ENCODE assay signal across 25 cellular contexts in the genomic region with DNA sequence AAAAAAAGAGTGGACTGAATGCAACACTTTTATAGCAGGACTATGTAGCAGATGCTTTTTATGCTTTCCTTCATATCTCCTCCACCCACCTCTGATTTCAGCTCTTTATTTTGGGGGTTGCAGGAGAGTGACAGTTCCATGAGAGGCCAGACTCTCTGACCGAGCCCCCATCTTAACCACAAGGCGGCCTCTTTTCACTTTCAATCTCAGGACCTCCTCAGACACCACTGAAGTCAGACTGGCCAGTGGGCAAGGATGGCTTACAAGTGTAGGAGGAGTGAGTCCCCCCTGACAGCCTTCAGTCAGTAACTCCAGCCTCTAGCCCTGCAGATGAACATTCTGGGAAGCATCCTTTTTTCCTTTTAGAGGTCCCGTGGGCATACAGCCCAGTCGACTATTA.
"Had no signal": no experiment of that assay in that cellular context is flagged by ENCODE, and none has a peak within 500 bp of the region (broad histone marks: within the 10 kb centered on the region; RNA-seq: fewer than 3 reads in every experiment).

No MANE protein-coding gene starts in this region.

- H3K27ac ChIP-seq: PC-9, Peyer's patch, SJCRH30 had no signal

- H3K36me3 Mint-ChIP-seq: IgD-negative memory B cell had no signal

- FAIRE-seq: HTR-8/SVneo had no signal

- H3K9me3 ChIP-seq: MG63, Peyer's patch had no signal

- H3K27ac Mint-ChIP-seq: IgD-negative memory B cell, T-helper 17 cell had no signal

- DNase-seq: KBM-7; MG63; NCI-H1092 treated with DMSO at 0.1 percent for 48 hours; NCI-H1417; NCI-H1436 treated with DMSO at 0.1 percent for 48 hours; NCI-H1694; NCI-H187 treated with DMSO at 0.1 percent for 48 hours; NCI-H2081; NCI-H2107; NCI-H2227 treated with DMSO at 0.1 percent for 48 hours; NCI-H510A; NCI-H524 treated with DMSO at 0.1 percent for 48 hours; NCI-H69; NCI-H774; NK-92 treated with Interleukin-12 subunit alpha and Interleukin-12 subunit beta, amount 100 ng/mL, for 24 hours; PC-9; Peyer's patch; SHP77 treated with DMSO at 0.1 percent for 48 hours; SJCRH30; T-helper 1 cell; T-helper 17 cell had no signal

- H3K4me1 ChIP-seq: Peyer's patch, SJCRH30 had no signal

- H3K36me3 ChIP-seq: MG63, Peyer's patch, SJCRH30 had no signal

- H3K4me1 Mint-ChIP-seq: T-helper 17 cell had no signal

- H3K4me3 ChIP-seq: MG63, PC-9, Peyer's patch, SJCRH30 had no signal

- H3K4me2 ChIP-seq: PC-9 had no signal

- ATAC-seq: Right ventricle myocardium inferior, SK-N-SH treated with all-trans-retinoic acid at 6 μM for 48 hours, T-helper 17 cell had no signal

- H3K4me3 Mint-ChIP-seq: T-helper 17 cell had no signal

- H2AFZ ChIP-seq: PC-9 had no signal

- H3K27me3 ChIP-seq: MG63, Peyer's patch, SJCRH30 had no signal
